In genomic region chr13:84405286-84405685, GRCh38 we compare ENCODE assay signal across 19 cellular contexts.
"Had no signal": no experiment of that assay in that cellular context is flagged by ENCODE, and none has a peak within 500 bp of the region (broad histone marks: within the 10 kb centered on the region; RNA-seq: fewer than 3 reads in every experiment).

No MANE protein-coding gene starts in this region.

- DNase-seq: activated CD4-positive, alpha-beta T cell treated with anti-CD3 and anti-CD28 coated beads, Interleukin-2, amount 10 ng/mL, durations not matched to agents 7 days and 5 days; activated CD8-positive, alpha-beta memory T cell treated with anti-CD3 and anti-CD28 coated beads, Interleukin-2, amount 50 U/mL, for 4 hours; activated naive CD4-positive, alpha-beta T cell treated with anti-CD3 and anti-CD28 coated beads, Interleukin-2, amount 10 ng/mL, durations not matched to agents 7 days and 5 days; activated T-cell treated with anti-CD3 and anti-CD28 coated beads, Interleukin-2, amount 50 U/mL, for 4 hours; effector memory CD8-positive, alpha-beta T cell; heart right ventricle; immature natural killer cell; mucosa of descending colon; naive B cell; stimulated activated CD4-positive, alpha-beta T cell treated with anti-CD3 and anti-CD28 coated beads, Interleukin-2, amount 100 ng/mL, for 24 hours; stimulated activated naive CD4-positive, alpha-beta T cell treated with Interleukin-2 at 50 U/mL for 16 hours; substantia nigra; T-helper 1 cell; T-helper 9 cell; uterus had no signal

- H3K4me3 ChIP-seq: ascending aorta, cardiac muscle cell, heart right ventricle, mucosa of descending colon, tibial nerve, uterus had no signal

- ATAC-seq: activated CD4-positive, CD25-positive, alpha-beta regulatory T cell treated with anti-CD3 and anti-CD28 coated beads, Interleukin-2, amount 50 U/mL, for 24 hours; activated T-cell treated with anti-CD3 and anti-CD28 coated beads, Interleukin-2, amount 50 U/mL, for 4 hours; effector memory CD8-positive, alpha-beta T cell; heart right ventricle; mucosa of descending colon had no signal
